In the genomic region with DNA sequence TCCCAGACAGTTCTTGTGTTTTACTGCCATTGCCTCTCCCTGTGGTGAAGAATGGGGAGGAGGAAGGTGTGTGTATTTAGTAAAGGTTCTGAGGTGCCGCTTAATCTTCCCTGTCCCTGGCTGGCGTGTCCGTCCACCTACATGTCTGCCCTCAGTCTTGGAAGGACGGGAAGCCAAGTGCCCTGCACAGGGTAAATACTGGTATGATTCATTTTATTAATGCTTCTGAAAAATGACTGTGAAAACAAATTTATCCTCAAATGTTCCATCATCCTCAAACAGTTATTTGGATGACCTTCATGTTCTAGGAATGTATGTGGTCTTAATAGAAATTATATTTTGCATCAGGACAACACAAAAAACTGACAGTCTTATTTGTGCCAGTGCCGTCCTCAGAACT, we compare ENCODE assay signal across 20 cellular contexts. TPM values are rescaled to one million over a fixed set of nuclear protein-coding genes. Genes with fewer than 3 reads are reported as not detected.
DNase-seq lines count a peak whose midpoint lies in the region; ATAC-seq and TF ChIP-seq lines count a peak whose summit lies in the region.
"Had no signal": no experiment of that assay in that cellular context is flagged by ENCODE, and none has a peak within 500 bp of the region (broad histone marks: within the 10 kb centered on the region; RNA-seq: fewer than 3 reads in every experiment).

No MANE protein-coding gene starts in this region.

- peaks cover 46% of the 10 kb centered on the region for H3K4me1 Mint-ChIP-seq in activated naive CD8-positive, alpha-beta T cell treated with anti-CD3 and anti-CD28 coated beads, Interleukin-2, amount 10 ng/mL, durations not matched to agents 7 days and 5 days
- H3K4me1 Mint-ChIP-seq in activated naive CD8-positive, alpha-beta T cell treated with anti-CD3 and anti-CD28 coated beads, Interleukin-2, amount 50 U/mL, for 24 hours = peaks cover 35% of the 10 kb centered on the region
- peaks cover 49% of the 10 kb centered on the region for H3K4me1 Mint-ChIP-seq in chondrocyte (ENCODE audit: low read depth)

- no peak for DNase-seq in activated naive CD8-positive, alpha-beta T cell treated with anti-CD3 and anti-CD28 coated beads, Interleukin-2, amount 10 ng/mL, durations not matched to agents 7 days and 5 days
- no peak for DNase-seq in activated naive CD8-positive, alpha-beta T cell treated with anti-CD3 and anti-CD28 coated beads, Interleukin-2, amount 50 U/mL, for 24 hours
- DNase-seq in chondrocyte (ENCODE audit: low spot score) (no peak), right lobe of liver (no peak), tibial artery (no peak), kidney glomerular epithelial cell (lab: John Stamatoyannopoulos, UW) (no peak), OCI-LY7 (ENCODE audit: low spot score) (no peak)
- DNase-seq: activated B cell treated with CpG ODN at 0.5 μM for 24 hours; activated CD4-positive, alpha-beta memory T cell treated with anti-CD3 and anti-CD28 coated beads for 36 hours; activated naive CD4-positive, alpha-beta T cell treated with anti-CD3 and anti-CD28 coated beads for 36 hours; BE2C; H7; NCI-H1105 treated with DMSO at 0.1 percent for 48 hours; NCI-H526 treated with DMSO at 0.1 percent for 48 hours; SIG-M5; sigmoid colon; stimulated activated naive B cell treated with anti-CD40 and anti-IgM and Interleukin-4, amounts not matched to agents 10 μg/mL and 1 μg/mL and 100 μg/mL, for 72 hours; transverse colon had no signal

- 64% methylated on average over 1 of the region's 5 CpGs for WGBS in right lobe of liver (ENCODE audit: insufficient coverage, low coverage, low lambda C conversion rate, missing lambda C conversion rate)

- TF ChIP-seq CTCF in chondrocyte (IDR thresholded peaks at IDR 0.05) (no peak), right lobe of liver (IDR thresholded peaks at IDR 0.05) (no peak), tibial artery (IDR thresholded peaks at IDR 0.05) (no peak), OCI-LY7 (conservative IDR thresholded peaks at IDR 0.05; ENCODE audit: low read length) (no peak)

- no peaks in the 10 kb centered on the region for H3K79me2 ChIP-seq in OCI-LY7 (ENCODE audit: insufficient read depth, low read depth, low read length)

- CTCF ChIA-PET in OCI-LY7 (lab: Charles Lee; ENCODE audit: unreplicated experiment) = no interaction called here

- H3K4me1 ChIP-seq in right lobe of liver (peaks cover 0 to 72% (median 37%) of the 10 kb centered on the region in 4 donors), tibial artery (peaks cover 6 to 90% (median 67%) of the 10 kb centered on the region in 4 donors), OCI-LY7 (ENCODE audit: insufficient read depth, low read length, poor library complexity, severe bottlenecking) (no peaks in the 10 kb centered on the region)

- no peak overlapping the region for H3K4me3 ChIP-seq in right lobe of liver
- peak overlapping the region in 1 of 2 donors; percentile 13 for H3K4me3 ChIP-seq in tibial artery
- H3K4me3 ChIP-seq in OCI-LY7 (ENCODE audit: low read depth, low read length, poor library complexity, severe bottlenecking) = no peak overlapping the region
- H3K4me3 ChIP-seq: sigmoid colon, transverse colon had no signal

- BruUV-seq in OCI-LY7 (replicated peaks; lab: Mats Ljungman, UMichigan) = no TSS peak

- ATAC-seq in activated naive CD8-positive, alpha-beta T cell treated with anti-CD3 and anti-CD28 coated beads, Interleukin-2, amount 10 ng/mL, durations not matched to agents 7 days and 5 days (ENCODE audit: low read depth) = no peak
- no peak for ATAC-seq in activated naive CD8-positive, alpha-beta T cell treated with anti-CD3 and anti-CD28 coated beads, Interleukin-2, amount 50 U/mL, for 24 hours
- ATAC-seq in right lobe of liver (no peak), GM21515 (IDR thresholded peaks at IDR 0.05; ENCODE audit: unreplicated experiment) (no peak)
- ATAC-seq: stimulated activated naive B cell treated with anti-CD40 and anti-IgM and Interleukin-4, amounts not matched to agents 10 μg/mL and 1 μg/mL and 100 μg/mL, for 72 hours had no signal

- H3K36me3 ChIP-seq in right lobe of liver (no peaks in the 10 kb centered on the region), tibial artery (no peaks in the 10 kb centered on the region), OCI-LY7 (ENCODE audit: insufficient read depth, low read length) (no peaks in the 10 kb centered on the region)
- H3K36me3 ChIP-seq: BE2C, sigmoid colon, transverse colon had no signal

- POLR2A ChIA-PET in activated naive CD8-positive, alpha-beta T cell treated with anti-CD3 and anti-CD28 coated beads, Interleukin-2, amount 10 ng/mL, durations not matched to agents 7 days and 5 days (lab: Charles Lee) = interaction anchor here (1.3 kb wide), 1 partner anchor 59 kb away, joined by 6 read pairs; no protein-coding TSS in a partner anchor
- POLR2A ChIA-PET in OCI-LY7 (lab: Charles Lee) = no interaction called here

- no peaks in the 10 kb centered on the region for H3K9me2 ChIP-seq in OCI-LY7 (ENCODE audit: insufficient read depth, low read length)

- H2AFZ ChIP-seq in OCI-LY7 (ENCODE audit: low read length) = no peak overlapping the region

- H3K4me2 ChIP-seq in OCI-LY7 (ENCODE audit: low read length) = no peak overlapping the region

- H3K27ac ChIP-seq in right lobe of liver (peak overlapping the region; percentile 22 to 36 (median 35)), tibial artery (peak overlapping the region; percentile 58 to 83), OCI-LY7 (ENCODE audit: low read depth, low read length, poor library complexity, severe bottlenecking) (no peak overlapping the region)

- no peak for TF ChIP-seq POLR2A in right lobe of liver (IDR thresholded peaks at IDR 0.05)

- intact Hi-C loops in right lobe of liver (cut with DNase I) = no loop called here
- intact Hi-C loops in tibial artery (cut with DNase I; ENCODE audit: low total_unique reads) = no loop called here
- intact Hi-C loops in OCI-LY7 (cut with micrococcal nuclease; ENCODE audit: unreplicated experiment) = no loop called here

- peaks cover 73% of the 10 kb centered on the region for H3K27me3 Mint-ChIP-seq in activated naive CD8-positive, alpha-beta T cell treated with anti-CD3 and anti-CD28 coated beads, Interleukin-2, amount 10 ng/mL, durations not matched to agents 7 days and 5 days
- peaks cover 71% of the 10 kb centered on the region for H3K27me3 Mint-ChIP-seq in activated naive CD8-positive, alpha-beta T cell treated with anti-CD3 and anti-CD28 coated beads, Interleukin-2, amount 50 U/mL, for 24 hours
- peaks cover 2% of the 10 kb centered on the region for H3K27me3 Mint-ChIP-seq in chondrocyte (ENCODE audit: low read depth)

- H3K4me3 Mint-ChIP-seq in activated naive CD8-positive, alpha-beta T cell treated with anti-CD3 and anti-CD28 coated beads, Interleukin-2, amount 10 ng/mL, durations not matched to agents 7 days and 5 days = peak overlapping the region; percentile 5
- no peak overlapping the region for H3K4me3 Mint-ChIP-seq in activated naive CD8-positive, alpha-beta T cell treated with anti-CD3 and anti-CD28 coated beads, Interleukin-2, amount 50 U/mL, for 24 hours
- H3K4me3 Mint-ChIP-seq in chondrocyte (ENCODE audit: unreplicated experiment) = no peak overlapping the region
- H3K4me3 Mint-ChIP-seq: activated B cell treated with CpG ODN at 0.5 μM for 24 hours; activated CD4-positive, alpha-beta memory T cell treated with anti-CD3 and anti-CD28 coated beads for 36 hours; activated naive CD4-positive, alpha-beta T cell treated with anti-CD3 and anti-CD28 coated beads for 36 hours; dendritic cell treated with granulocyte-macrophage colony-stimulating factor and Interleukin-4, amounts not matched to agents 40 ng/mL and 50 ng/mL, for 4 days; stimulated activated naive B cell treated with anti-CD40 and anti-IgM and Interleukin-4, amounts not matched to agents 10 μg/mL and 1 μg/mL and 100 μg/mL, for 72 hours had no signal

- peaks cover 8% of the 10 kb centered on the region for H3K36me3 Mint-ChIP-seq in activated naive CD8-positive, alpha-beta T cell treated with anti-CD3 and anti-CD28 coated beads, Interleukin-2, amount 10 ng/mL, durations not matched to agents 7 days and 5 days
- H3K36me3 Mint-ChIP-seq in activated naive CD8-positive, alpha-beta T cell treated with anti-CD3 and anti-CD28 coated beads, Interleukin-2, amount 50 U/mL, for 24 hours (ENCODE audit: low read depth) = no peaks in the 10 kb centered on the region
- H3K36me3 Mint-ChIP-seq in chondrocyte (ENCODE audit: low read depth) = peaks cover 6% of the 10 kb centered on the region

- H3K27me3 ChIP-seq in right lobe of liver (no peaks in the 10 kb centered on the region), tibial artery (no peaks in the 10 kb centered on the region)
- H3K27me3 ChIP-seq: sigmoid colon, transverse colon had no signal

- H4K20me1 ChIP-seq in OCI-LY7 (ENCODE audit: insufficient read depth, low read length) = no peaks in the 10 kb centered on the region

- H3K27ac Mint-ChIP-seq in activated naive CD8-positive, alpha-beta T cell treated with anti-CD3 and anti-CD28 coated beads, Interleukin-2, amount 10 ng/mL, durations not matched to agents 7 days and 5 days = no peak overlapping the region
- H3K27ac Mint-ChIP-seq in activated naive CD8-positive, alpha-beta T cell treated with anti-CD3 and anti-CD28 coated beads, Interleukin-2, amount 50 U/mL, for 24 hours = no peak overlapping the region
- peak overlapping the region; percentile 45 for H3K27ac Mint-ChIP-seq in chondrocyte (ENCODE audit: unreplicated experiment)
- H3K27ac Mint-ChIP-seq: activated B cell treated with CpG ODN at 0.5 μM for 24 hours; activated CD4-positive, alpha-beta memory T cell treated with anti-CD3 and anti-CD28 coated beads for 36 hours; activated naive CD4-positive, alpha-beta T cell treated with anti-CD3 and anti-CD28 coated beads for 36 hours; dendritic cell treated with granulocyte-macrophage colony-stimulating factor and Interleukin-4, amounts not matched to agents 40 ng/mL and 50 ng/mL, for 4 days; stimulated activated naive B cell treated with anti-CD40 and anti-IgM and Interleukin-4, amounts not matched to agents 10 μg/mL and 1 μg/mL and 100 μg/mL, for 72 hours had no signal

- H3K9me3 ChIP-seq in right lobe of liver (no peaks in the 10 kb centered on the region), tibial artery (no peaks in the 10 kb centered on the region), OCI-LY7 (ENCODE audit: low read length) (no peaks in the 10 kb centered on the region)
- H3K9me3 ChIP-seq: BE2C, sigmoid colon, transverse colon had no signal

- peaks cover 5% of the 10 kb centered on the region for H3K9me3 Mint-ChIP-seq in activated naive CD8-positive, alpha-beta T cell treated with anti-CD3 and anti-CD28 coated beads, Interleukin-2, amount 10 ng/mL, durations not matched to agents 7 days and 5 days
- H3K9me3 Mint-ChIP-seq in activated naive CD8-positive, alpha-beta T cell treated with anti-CD3 and anti-CD28 coated beads, Interleukin-2, amount 50 U/mL, for 24 hours = peaks cover 3% of the 10 kb centered on the region
- peaks cover 3% of the 10 kb centered on the region for H3K9me3 Mint-ChIP-seq in chondrocyte (ENCODE audit: low read depth)
- H3K9me3 Mint-ChIP-seq: activated B cell treated with CpG ODN at 0.5 μM for 24 hours; activated naive CD4-positive, alpha-beta T cell treated with anti-CD3 and anti-CD28 coated beads for 36 hours; dendritic cell treated with granulocyte-macrophage colony-stimulating factor and Interleukin-4, amounts not matched to agents 40 ng/mL and 50 ng/mL, for 4 days had no signal

RNA-seq across cellular contexts. Expression of gene EPAS1, which starts 6.6 kb away (rescaled TPM):
- 10 to 100 TPM; 11.7 to 13.1 TPM for total RNA-seq in activated naive CD8-positive, alpha-beta T cell treated with anti-CD3 and anti-CD28 coated beads, Interleukin-2, amount 10 ng/mL, durations not matched to agents 7 days and 5 days
- total RNA-seq in chondrocyte = 14.5 to 126 TPM (median 122 TPM) in 3 replicates
- total RNA-seq in right lobe of liver = 100 to 1,000 TPM; 101 to 232 (median 170) TPM
- total RNA-seq in OCI-LY7 (2014; rRNA removed; shearing (Covaris generic)) = not detected in 2 replicates
- 0.74 TPM in 1 of 2 replicates, not detected in the other for total RNA-seq in OCI-LY7 (2022)
